23 cellular contexts compared by ENCODE assay signal in genomic region chr5:172661536-172661935, GRCh38. TPM values are rescaled to one million over a fixed set of nuclear protein-coding genes. Genes with fewer than 3 reads are reported as not detected.
DNase-seq lines count a peak whose midpoint lies in the region; ATAC-seq and TF ChIP-seq lines count a peak whose summit lies in the region.
"Had no signal": no experiment of that assay in that cellular context is flagged by ENCODE, and none has a peak within 500 bp of the region (broad histone marks: within the 10 kb centered on the region; RNA-seq: fewer than 3 reads in every experiment).

No MANE protein-coding gene starts in this region.

- H3K27ac ChIP-seq in lower lobe of right lung (peak overlapping the region; percentile 83), spleen (no peak overlapping the region)

- 71 to 85% (median 76%) methylated on average over 8 to 9 of the region's 9 CpGs for WGBS in spleen, 5 donors

- H3K4me1 ChIP-seq in lower lobe of right lung = peaks cover 72% of the 10 kb centered on the region
- peaks cover 0 to 46% (median 18%) of the 10 kb centered on the region in 6 donors for H3K4me1 ChIP-seq in spleen

- H3K4me3 ChIP-seq in lower lobe of right lung (no peak overlapping the region), spleen (no peak overlapping the region)
- H3K4me3 ChIP-seq: ascending aorta had no signal

- ATAC-seq in lower lobe of right lung (no peak), HG03039 (IDR thresholded peaks at IDR 0.05; ENCODE audit: unreplicated experiment) (no peak), left colon (no peak)
- ATAC-seq: effector memory CD8-positive, alpha-beta T cell; natural killer cell treated with Interleukin-12 subunit alpha and Interleukin-12 subunit beta and Interleukin-15 and Interleukin-18, amount 100 ng/mL, for 72 hours had no signal

- H3K9me3 Mint-ChIP-seq in CD14-positive monocyte (peaks cover 0 to 8% (median under 1%) of the 10 kb centered on the region in 7 donors), endothelial cell (ENCODE audit: unreplicated experiment) (no peaks in the 10 kb centered on the region)
- H3K9me3 Mint-ChIP-seq: activated naive CD4-positive, alpha-beta T cell treated with anti-CD3 and anti-CD28 coated beads, Interleukin-2, amount 50 U/mL, for 24 hours; CD4-positive, alpha-beta T cell; effector memory CD8-positive, alpha-beta T cell; natural killer cell treated with Interleukin-12 subunit alpha and Interleukin-12 subunit beta and Interleukin-15 and Interleukin-18, amount 100 ng/mL, for 72 hours had no signal

- H3K4me3 Mint-ChIP-seq in CD14-positive monocyte = no peak overlapping the region
- H3K4me3 Mint-ChIP-seq in endothelial cell (ENCODE audit: unreplicated experiment) = no peak overlapping the region
- H3K4me3 Mint-ChIP-seq: activated naive CD4-positive, alpha-beta T cell treated with anti-CD3 and anti-CD28 coated beads, Interleukin-2, amount 50 U/mL, for 24 hours; CD4-positive, alpha-beta T cell; effector memory CD8-positive, alpha-beta T cell; natural killer cell treated with Interleukin-12 subunit alpha and Interleukin-12 subunit beta and Interleukin-15 and Interleukin-18, amount 100 ng/mL, for 72 hours had no signal

- no peaks in the 10 kb centered on the region for H3K9me3 ChIP-seq in lower lobe of right lung
- peaks cover 0 to 7% (median 5%) of the 10 kb centered on the region in 8 donors for H3K9me3 ChIP-seq in spleen
- H3K9me3 ChIP-seq: ascending aorta had no signal

- DNase-seq in CD14-positive monocyte (ENCODE audit: low spot score) (peak; percentile 2), endothelial cell (ENCODE audit: low spot score) (peak; percentile 42), lower lobe of right lung (no peak), spleen (peak; percentile 36), NCI-H82 (lab: John Stamatoyannopoulos, UW) (no peak), left colon (no peak)
- no peak for DNase-seq in stimulated activated CD4-positive, alpha-beta T cell treated with anti-CD3 and anti-CD28 coated beads, Interleukin-15, amount 100 ng/mL, for 24 hours
- DNase-seq: activated CD4-positive, alpha-beta T cell treated with anti-CD3 and anti-CD28 coated beads for 4 hours; CD4-positive, alpha-beta T cell; DMS153; effector memory CD8-positive, alpha-beta T cell; GDM1; mesendoderm; NCI-H2171 treated with DMSO at 0.1 percent for 48 hours; NCI-H526 treated with DMSO at 0.1 percent for 48 hours; stimulated activated CD4-positive, alpha-beta T cell treated with anti-CD3 and anti-CD28 coated beads, Interleukin-12 subunit alpha, Interleukin-12 subunit beta, amount 100 ng/mL, for 4 hours; stimulated activated CD8-positive, alpha-beta memory T cell treated with anti-CD3 and anti-CD28 coated beads, Interleukin-4, amount 100 ng/mL, for 48 hours; substantia nigra; T-helper 1 cell had no signal

- no peaks in the 10 kb centered on the region for H3K27me3 ChIP-seq in lower lobe of right lung (ENCODE audit: low read depth)
- H3K27me3 ChIP-seq in spleen (replicated peaks in 1 of 7) = peaks cover 0 to 23% (median 0%) of the 10 kb centered on the region in 7 donors
- H3K27me3 ChIP-seq: ascending aorta had no signal

- H3K4me1 Mint-ChIP-seq in CD14-positive monocyte (peaks cover 21% of the 10 kb centered on the region), endothelial cell (ENCODE audit: unreplicated experiment) (peaks cover 4% of the 10 kb centered on the region)
- H3K4me1 Mint-ChIP-seq: activated naive CD4-positive, alpha-beta T cell treated with anti-CD3 and anti-CD28 coated beads, Interleukin-2, amount 50 U/mL, for 24 hours had no signal

- H3K27me3 Mint-ChIP-seq in CD14-positive monocyte (ENCODE audit: low read depth in 3 of 3) (peaks cover 0 to 3% (median 0%) of the 10 kb centered on the region in 3 donors), endothelial cell (ENCODE audit: unreplicated experiment) (no peaks in the 10 kb centered on the region)
- H3K27me3 Mint-ChIP-seq: activated naive CD4-positive, alpha-beta T cell treated with anti-CD3 and anti-CD28 coated beads, Interleukin-2, amount 50 U/mL, for 24 hours; CD4-positive, alpha-beta T cell; natural killer cell treated with Interleukin-12 subunit alpha and Interleukin-12 subunit beta and Interleukin-15 and Interleukin-18, amount 100 ng/mL, for 72 hours had no signal

- TF ChIP-seq CTCF in CD14-positive monocyte (IDR thresholded peaks at IDR 0.05) (no peak), endothelial cell (IDR thresholded peaks at IDR 0.05; ENCODE audit: unreplicated experiment) (no peak), lower lobe of right lung (IDR thresholded peaks at IDR 0.05) (no peak), spleen (IDR thresholded peaks at IDR 0.05 in 8 of 11, conservative IDR thresholded peaks at IDR 0.05 in 3 of 11) (no peak)

- no peak overlapping the region for H3K27ac Mint-ChIP-seq in CD14-positive monocyte
- no peak overlapping the region for H3K27ac Mint-ChIP-seq in endothelial cell (ENCODE audit: unreplicated experiment)
- H3K27ac Mint-ChIP-seq: activated naive CD4-positive, alpha-beta T cell treated with anti-CD3 and anti-CD28 coated beads, Interleukin-2, amount 50 U/mL, for 24 hours; CD4-positive, alpha-beta T cell; effector memory CD8-positive, alpha-beta T cell; natural killer cell treated with Interleukin-12 subunit alpha and Interleukin-12 subunit beta and Interleukin-15 and Interleukin-18, amount 100 ng/mL, for 72 hours had no signal

- H3K36me3 ChIP-seq in lower lobe of right lung (no peaks in the 10 kb centered on the region), spleen (no peaks in the 10 kb centered on the region)
- H3K36me3 ChIP-seq: ascending aorta had no signal

- TF ChIP-seq POLR2A in spleen (IDR thresholded peaks at IDR 0.05) = no peak

- H3K36me3 Mint-ChIP-seq in CD14-positive monocyte = peaks cover 0 to 4% of the 10 kb centered on the region in 2 donors
- H3K36me3 Mint-ChIP-seq in endothelial cell (ENCODE audit: low read depth, unreplicated experiment) = no peaks in the 10 kb centered on the region
- H3K36me3 Mint-ChIP-seq: activated naive CD4-positive, alpha-beta T cell treated with anti-CD3 and anti-CD28 coated beads, Interleukin-2, amount 50 U/mL, for 24 hours; natural killer cell treated with Interleukin-12 subunit alpha and Interleukin-12 subunit beta and Interleukin-15 and Interleukin-18, amount 100 ng/mL, for 72 hours had no signal

- intact Hi-C loops in CD14-positive monocyte (cut with micrococcal nuclease) = no loop called here
- intact Hi-C loops in lower lobe of right lung (cut with DNase I) = no loop called here
- intact Hi-C loops in spleen (cut with DNase I; ENCODE audit: low total_unique reads) = no loop called here
- intact Hi-C loops in left colon (cut with DNase I, micrococcal nuclease) = no loop called here

RNA-seq across cellular contexts. Expression of gene NEURL1B, which starts 20.5 kb away (rescaled TPM):
- polyA plus RNA-seq in CD14-positive monocyte (not detected), spleen (1 to 10 TPM in 1 of 3 donors, under 1 TPM in 2; 0.26 to 1.0 (median 0.49) TPM)
- total RNA-seq in endothelial cell (ENCODE audit: unreplicated experiment) (0.13 TPM), lower lobe of right lung (24.8 TPM), spleen (1 to 10 TPM in 6 of 7 donors, under 1 TPM in 1; 0.85 to 2.5 (median 1.6) TPM), left colon (10 to 100 TPM; 60.5 to 90.8 TPM)

Comparison
In these comparisons a context has a peak if more than half of its experiments do, and no peak if none do; other contexts are left out.
1. DNase-seq: peak in CD14-positive monocyte (single experiment), endothelial cell (single experiment) and spleen (single experiment); none in lower lobe of right lung (single experiment), NCI-H82 (single experiment), stimulated activated CD4-positive, alpha-beta T cell treated with anti-CD3 and anti-CD28 coated beads, Interleukin-15, amount 100 ng/mL, for 24 hours (single experiment) and left colon (0 of 2).